In the genomic region with DNA sequence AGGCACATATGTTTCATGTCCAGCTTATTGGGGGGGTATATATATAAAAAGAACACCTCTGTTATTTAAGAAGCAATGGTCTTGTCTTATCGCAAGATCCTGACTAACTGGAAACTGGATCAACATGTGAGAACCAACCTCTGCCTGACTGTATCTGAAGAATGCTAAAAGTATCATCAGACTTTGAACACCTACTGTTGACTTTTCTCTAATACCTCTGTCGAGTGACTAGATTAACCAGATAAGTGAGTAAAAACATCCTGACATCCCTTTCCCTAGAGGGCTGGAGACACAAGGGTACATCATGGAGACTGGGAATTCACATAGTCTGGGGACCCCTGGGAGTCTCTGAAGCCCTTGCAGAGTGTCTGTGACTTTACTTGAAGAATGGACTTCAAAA, we compare ENCODE assay signal across 23 cellular contexts. TPM values are rescaled to one million over a fixed set of nuclear protein-coding genes. Genes with fewer than 3 reads are reported as not detected.
A peak's percentile ranks its signal among the peaks of the same experiment; 100 is the strongest.
DNase-seq lines count a peak whose midpoint lies in the region; ATAC-seq and TF ChIP-seq lines count a peak whose summit lies in the region.
"Had no signal": no experiment of that assay in that cellular context is flagged by ENCODE, and none has a peak within 500 bp of the region (broad histone marks: within the 10 kb centered on the region; RNA-seq: fewer than 3 reads in every experiment).

No MANE protein-coding gene starts in this region.

- no peak overlapping the region for H3K4me3 ChIP-seq in HL-60 (replicated peaks; ENCODE audit: insufficient read depth, low read length)
- H3K4me3 ChIP-seq in coronary artery: no peak overlapping the region
- H3K4me3 ChIP-seq: BLaER1 treated with 17β-estradiol and CSF1 and Interleukin-3, amounts not matched to agents 10 nM and 100 nM; MG63; SK-N-MC had no signal

- peak overlapping the region; percentile 42; the same call in 1 of the 2 replicates for H3K27ac ChIP-seq in C4-2B
- H3K27ac ChIP-seq in HL-60 (replicated peaks): peak overlapping the region; percentile 86
- H3K27ac ChIP-seq in coronary artery: no peak overlapping the region
- H3K27ac ChIP-seq: BLaER1 treated with 17β-estradiol and CSF1 and Interleukin-3, amounts not matched to agents 10 nM and 100 nM; RWPE1; SK-N-MC had no signal

- peak; percentile 52 for ATAC-seq in esophagus mucosa
- ATAC-seq: CD8-positive, alpha-beta T cell; HCT116; Panc1 had no signal

- DNase-seq in HL-60 (ENCODE audit: low read depth in 1 of 2, low spot score in 1 of 2) (no peak), mucosa of gallbladder (ENCODE audit: low spot score) (peak; percentile 16), hippocampal formation (lab: John Stamatoyannopoulos, UW) (no peak), coronary artery (ENCODE audit: low spot score) (no peak), NCI-H1694 treated with DMSO at 0.1 percent for 48 hours (lab: John Stamatoyannopoulos, UW) (no peak)
- DNase-seq: CD8-positive, alpha-beta T cell; Karpas-422; MG63; NCI-H187; NCI-H2081 treated with DMSO at 0.1 percent for 48 hours; NCI-H2171; NCI-H226; NCI-H510A; NCI-H69; SHP77 had no signal

- H3K27me3 ChIP-seq in HL-60 (ENCODE audit: insufficient read depth, poor library complexity, severe bottlenecking): no peaks in the 10 kb centered on the region
- H3K27me3 ChIP-seq: BLaER1 treated with 17β-estradiol and CSF1 and Interleukin-3, amounts not matched to agents 10 nM and 100 nM had no signal

- TF ChIP-seq CTCF in C4-2B (conservative IDR thresholded peaks at IDR 0.05) (no peak), HL-60 (IDR thresholded peaks at IDR 0.05; ENCODE audit: insufficient read depth, low read length) (no peak), coronary artery (IDR thresholded peaks at IDR 0.05) (no peak)

RNA-seq across cellular contexts. Expression of a gene that starts 26.3 kb away (rescaled TPM):
- total RNA-seq in esophagus mucosa: 11.7 TPM
- total RNA-seq in mucosa of gallbladder: 36.3 TPM

RNA-seq across cellular contexts. Expression of a gene that starts 49.7 kb away (rescaled TPM):
- total RNA-seq in esophagus mucosa (not detected), mucosa of gallbladder (not detected)
- total RNA-seq: CD8-positive, alpha-beta T cell; H4 had no signal

Comparison
In these comparisons a context has a peak if more than half of its experiments do, and no peak if none do; other contexts are left out.
1. H3K27ac ChIP-seq: peak in C4-2B (single experiment) and HL-60 (single experiment); none in coronary artery (0 of 2).